Comparison of ENCODE assay signal across 8 cellular contexts in the genomic region with DNA sequence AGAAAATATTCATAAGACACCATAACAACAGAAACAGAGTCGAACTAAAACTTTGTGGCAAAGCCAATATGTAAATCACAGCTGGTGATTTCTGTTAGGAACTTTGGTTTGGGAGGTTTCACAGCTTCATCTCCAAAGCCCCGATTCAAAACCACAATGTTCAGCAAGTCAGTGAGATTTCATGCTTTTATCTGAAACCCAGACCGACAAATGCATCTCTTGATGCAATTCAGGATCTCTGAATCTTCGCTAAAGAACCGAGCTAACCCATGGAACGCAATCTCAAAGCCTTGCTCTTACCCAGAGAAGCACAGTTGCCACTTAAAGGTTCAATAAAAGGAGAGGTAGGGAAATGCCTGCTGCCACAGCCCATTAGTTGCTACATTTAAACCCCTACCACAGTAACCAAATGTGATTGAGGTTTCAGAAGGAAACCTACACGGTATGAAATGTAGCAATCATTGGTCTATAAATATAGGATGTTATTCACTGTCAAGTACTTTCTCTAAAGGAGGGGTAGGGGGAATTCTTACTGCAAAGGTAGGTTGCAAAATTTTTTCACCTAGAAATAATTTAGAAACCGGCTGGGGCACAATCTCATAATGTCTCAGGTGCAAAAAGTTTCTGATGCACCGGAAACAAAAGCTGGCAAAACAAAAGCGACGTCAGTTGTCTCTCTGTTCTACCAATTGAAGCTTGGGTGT.
DNase-seq lines count a peak whose midpoint lies in the region; ATAC-seq lines count a peak whose summit lies in the region.

No MANE protein-coding gene starts in this region.

- peak overlapping the region; percentile 62 for H3K4me3 Mint-ChIP-seq in activated CD4-positive, alpha-beta T cell treated with anti-CD3 and anti-CD28 coated beads, Interleukin-2, amount 10 ng/mL, durations not matched to agents 7 days and 5 days
- peak overlapping the region; percentile 67 to 68 for H3K4me3 Mint-ChIP-seq in stimulated activated naive B cell treated with anti-CD40 and anti-IgM and Interleukin-4, amounts not matched to agents 10 μg/mL and 1 μg/mL and 100 μg/mL, for 72 hours

- CTCF ChIA-PET in activated CD4-positive, alpha-beta T cell treated with anti-CD3 and anti-CD28 coated beads, Interleukin-2, amount 10 ng/mL, durations not matched to agents 7 days and 5 days (lab: Charles Lee), result no interaction called here

- peak overlapping the region; percentile 92 for H3K27ac Mint-ChIP-seq in activated CD4-positive, alpha-beta T cell treated with anti-CD3 and anti-CD28 coated beads, Interleukin-2, amount 10 ng/mL, durations not matched to agents 7 days and 5 days
- peak overlapping the region; percentile 83 for H3K27ac Mint-ChIP-seq in stimulated activated naive B cell treated with anti-CD40 and anti-IgM and Interleukin-4, amounts not matched to agents 10 μg/mL and 1 μg/mL and 100 μg/mL, for 72 hours

- peaks cover 31% of the 10 kb centered on the region for H3K27me3 Mint-ChIP-seq in activated CD4-positive, alpha-beta T cell treated with anti-CD3 and anti-CD28 coated beads, Interleukin-2, amount 10 ng/mL, durations not matched to agents 7 days and 5 days
- no peaks in the 10 kb centered on the region for H3K27me3 Mint-ChIP-seq in stimulated activated naive B cell treated with anti-CD40 and anti-IgM and Interleukin-4, amounts not matched to agents 10 μg/mL and 1 μg/mL and 100 μg/mL, for 72 hours

- peaks cover 5% of the 10 kb centered on the region for H3K9me3 Mint-ChIP-seq in activated CD4-positive, alpha-beta T cell treated with anti-CD3 and anti-CD28 coated beads, Interleukin-2, amount 10 ng/mL, durations not matched to agents 7 days and 5 days
- H3K9me3 Mint-ChIP-seq in stimulated activated naive B cell treated with anti-CD40 and anti-IgM and Interleukin-4, amounts not matched to agents 10 μg/mL and 1 μg/mL and 100 μg/mL, for 72 hours, result no peaks in the 10 kb centered on the region

- H3K4me1 Mint-ChIP-seq in activated CD4-positive, alpha-beta T cell treated with anti-CD3 and anti-CD28 coated beads, Interleukin-2, amount 10 ng/mL, durations not matched to agents 7 days and 5 days, result peaks cover 54% of the 10 kb centered on the region
- H3K4me1 Mint-ChIP-seq in stimulated activated naive B cell treated with anti-CD40 and anti-IgM and Interleukin-4, amounts not matched to agents 10 μg/mL and 1 μg/mL and 100 μg/mL, for 72 hours, result peaks cover 35 to 65% of the 10 kb centered on the region in 2 donors

- POLR2A ChIA-PET in activated CD4-positive, alpha-beta T cell treated with anti-CD3 and anti-CD28 coated beads, Interleukin-2, amount 10 ng/mL, durations not matched to agents 7 days and 5 days (lab: Charles Lee), result interaction anchor here (0.6 kb wide), 1 partner anchor 117 kb away, joined by 5 read pairs; no protein-coding TSS in a partner anchor

- ATAC-seq in HG02938 (IDR thresholded peaks at IDR 0.05; ENCODE audit: unreplicated experiment), result peak; percentile 54
- peak; percentile 86 for ATAC-seq in stimulated activated naive B cell treated with anti-CD40 and anti-IgM and Interleukin-4, amounts not matched to agents 10 μg/mL and 1 μg/mL and 100 μg/mL, for 72 hours (replicated peaks)
- ATAC-seq in left lobe of liver, result no peak

- H3K36me3 Mint-ChIP-seq in activated CD4-positive, alpha-beta T cell treated with anti-CD3 and anti-CD28 coated beads, Interleukin-2, amount 10 ng/mL, durations not matched to agents 7 days and 5 days (ENCODE audit: low read depth), result no peaks in the 10 kb centered on the region
- H3K36me3 Mint-ChIP-seq in stimulated activated naive B cell treated with anti-CD40 and anti-IgM and Interleukin-4, amounts not matched to agents 10 μg/mL and 1 μg/mL and 100 μg/mL, for 72 hours, result no peaks in the 10 kb centered on the region

- peak; percentile 45 for DNase-seq in activated CD4-positive, alpha-beta T cell treated with anti-CD3 and anti-CD28 coated beads, Interleukin-2, amount 10 ng/mL, durations not matched to agents 7 days and 5 days
- DNase-seq in activated CD4-positive, alpha-beta T cell treated with anti-CD3 and anti-CD28 coated beads, Interleukin-2, amount 50 U/mL, for 4 hours, result no peak
- DNase-seq in activated CD4-positive, alpha-beta T cell treated with anti-CD3 and anti-CD28 coated beads, Interleukin-2, amount 50 U/mL, for 1 hour, result peak; percentile 18
- DNase-seq in stimulated activated naive B cell treated with anti-CD40 and anti-IgM and Interleukin-4, amounts not matched to agents 10 μg/mL and 1 μg/mL and 100 μg/mL, for 72 hours, result peak; percentile 30
- DNase-seq in left lobe of liver (ENCODE audit: low spot score) (no peak), NOMO-1 treated with dmso at 0.1 percent for 144 hours (lab: John Stamatoyannopoulos, UW; ENCODE audit: unreplicated experiment) (no peak), midbrain (lab: John Stamatoyannopoulos, UW) (no peak)

Comparison
In these comparisons a context has a peak if more than half of its experiments do, and no peak if none do; other contexts are left out.
1. DNase-seq: peak in activated CD4-positive, alpha-beta T cell treated with anti-CD3 and anti-CD28 coated beads, Interleukin-2, amount 10 ng/mL, durations not matched to agents 7 days and 5 days (single experiment), activated CD4-positive, alpha-beta T cell treated with anti-CD3 and anti-CD28 coated beads, Interleukin-2, amount 50 U/mL, for 1 hour (single experiment) and stimulated activated naive B cell treated with anti-CD40 and anti-IgM and Interleukin-4, amounts not matched to agents 10 μg/mL and 1 μg/mL and 100 μg/mL, for 72 hours (single experiment); none in activated CD4-positive, alpha-beta T cell treated with anti-CD3 and anti-CD28 coated beads, Interleukin-2, amount 50 U/mL, for 4 hours (0 of 2), left lobe of liver (single experiment), NOMO-1 treated with dmso at 0.1 percent for 144 hours (single experiment) and midbrain (single experiment).